ENCODE assay signal across 17 cellular contexts in genomic region chr2:239375278-239376061, GRCh38. TPM values are rescaled to one million over a fixed set of nuclear protein-coding genes. Genes with fewer than 3 reads are reported as not detected.
DNase-seq lines count a peak whose midpoint lies in the region; ATAC-seq and TF ChIP-seq lines count a peak whose summit lies in the region.
"Had no signal": no experiment of that assay in that cellular context is flagged by ENCODE, and none has a peak within 500 bp of the region (broad histone marks: within the 10 kb centered on the region; RNA-seq: fewer than 3 reads in every experiment).

No MANE protein-coding gene starts in this region.

- no peak overlapping the region for H3K4me3 Mint-ChIP-seq in Calu3 (ENCODE audit: low read depth, unreplicated experiment)
- no peak overlapping the region for H3K4me3 Mint-ChIP-seq in H9
- no peak overlapping the region for H3K4me3 Mint-ChIP-seq in endodermal cell
- no peak overlapping the region for H3K4me3 Mint-ChIP-seq in natural killer cell
- H3K4me3 Mint-ChIP-seq: brain, naive B cell had no signal

- CTCF ChIA-PET in Calu3 (lab: Charles Lee): no interaction called here

- H2AK5ac ChIP-seq in H9 (ENCODE audit: insufficient read length, low read length): no peak overlapping the region

- no peak overlapping the region for H2BK20ac ChIP-seq in H9 (ENCODE audit: low read depth, low read length, poor library complexity, severe bottlenecking)

- no TSS peak for BruUV-seq in Calu3 (replicated peaks; lab: Mats Ljungman, UMichigan)

- no peak overlapping the region for H3T11ph ChIP-seq in H9 (ENCODE audit: low read length)

- no peak for DNase-seq in Calu3
- no peak for DNase-seq in H9
- peak; percentile 66 for DNase-seq in endodermal cell
- DNase-seq in natural killer cell: peak; percentile 13
- DNase-seq in cortex of kidney (lab: John Stamatoyannopoulos, UW): no peak
- DNase-seq in erythroblast (lab: John Stamatoyannopoulos, UW): no peak
- DNase-seq: activated CD4-positive, alpha-beta T cell treated with anti-CD3 and anti-CD28 coated beads, Interleukin-2, amount 50 U/mL, for 48 hours; activated gamma-delta T cell treated with Interleukin-2 at 50 U/mL for 16 hours; effector CD4-positive, alpha-beta T cell; gastrocnemius medialis; naive B cell; NCI-H1436 treated with DMSO at 0.1 percent for 48 hours; NCI-H524 treated with DMSO at 0.1 percent for 48 hours; SHP77 treated with DMSO at 0.1 percent for 48 hours; stomach had no signal

- H3K79me1 ChIP-seq in H9 (ENCODE audit: insufficient read depth, low read depth, low read length, poor library complexity, severe bottlenecking): no peaks in the 10 kb centered on the region

- peaks cover 5% of the 10 kb centered on the region for H3K36me3 ChIP-seq in endodermal cell (ENCODE audit: control insufficient read depth, insufficient read depth, low read length)
- H3K36me3 ChIP-seq: gastrocnemius medialis had no signal

- intact Hi-C loops in Calu3 (cut with micrococcal nuclease; ENCODE audit: unreplicated experiment): no loop called here
- intact Hi-C loops in natural killer cell (cut with micrococcal nuclease): no loop called here

- H3K4me1 ChIP-seq in H9 (ENCODE audit: insufficient read depth, low read length) (no peaks in the 10 kb centered on the region), endodermal cell (ENCODE audit: control insufficient read depth, insufficient read depth, low read length) (no peaks in the 10 kb centered on the region)
- H3K4me1 ChIP-seq: gastrocnemius medialis had no signal

- H3K27me3 ChIP-seq in H9 (ENCODE audit: insufficient read depth, low read length) (no peaks in the 10 kb centered on the region), endodermal cell (ENCODE audit: control insufficient read depth, insufficient read depth, low read length, poor library complexity, severe bottlenecking) (no peaks in the 10 kb centered on the region)
- H3K27me3 ChIP-seq: gastrocnemius medialis, stomach had no signal

- TF ChIP-seq CTCF in Calu3 (IDR thresholded peaks at IDR 0.05; ENCODE audit: unreplicated experiment) (peak; percentile 17), H9 (conservative IDR thresholded peaks at IDR 0.05) (peak; percentile 46; the same call in 2 of the 3 replicates), endodermal cell (conservative IDR thresholded peaks at IDR 0.05) (peak; percentile 44), natural killer cell (IDR thresholded peaks at IDR 0.05) (no peak)

- no peak overlapping the region for H2AFZ ChIP-seq in H9 (ENCODE audit: low read length)

- H3K79me2 ChIP-seq in H9 (ENCODE audit: insufficient read depth, low read length): peaks cover 5% of the 10 kb centered on the region; the same call in 1 of the 2 replicates

- no peak overlapping the region for H3K4ac ChIP-seq in H9 (ENCODE audit: low read depth, low read length)

- no peak overlapping the region for H3K4me3 ChIP-seq in endodermal cell (ENCODE audit: low read length)
- H3K4me3 ChIP-seq: gastrocnemius medialis, stomach had no signal

- H3K27me3 Mint-ChIP-seq in Calu3 (ENCODE audit: unreplicated experiment) (no peaks in the 10 kb centered on the region), H9 (ENCODE audit: low read depth) (no peaks in the 10 kb centered on the region), endodermal cell (ENCODE audit: insufficient read depth) (no peaks in the 10 kb centered on the region), natural killer cell (ENCODE audit: low read depth in 2 of 2) (no peaks in the 10 kb centered on the region)
- H3K27me3 Mint-ChIP-seq: brain, naive B cell had no signal

- no peak overlapping the region for H4K5ac ChIP-seq in H9 (ENCODE audit: insufficient read length, low read depth, low read length)

- no peak overlapping the region for H4K8ac ChIP-seq in H9 (replicated peaks; ENCODE audit: insufficient read length, low read depth, low read length)

- no peak overlapping the region for H2BK120ac ChIP-seq in H9 (ENCODE audit: low read depth, low read length, poor library complexity, severe bottlenecking)

- no peak overlapping the region for H3K23ac ChIP-seq in H9 (ENCODE audit: insufficient read length, low read depth, low read length)

- no peaks in the 10 kb centered on the region for H3K4me1 Mint-ChIP-seq in Calu3 (ENCODE audit: low read depth, unreplicated experiment)
- H3K4me1 Mint-ChIP-seq in H9: peaks cover 8 to 12% of the 10 kb centered on the region in 2 experiments
- no peaks in the 10 kb centered on the region for H3K4me1 Mint-ChIP-seq in endodermal cell
- peaks cover 11 to 17% of the 10 kb centered on the region in 2 donors for H3K4me1 Mint-ChIP-seq in natural killer cell

- H3K9me3 Mint-ChIP-seq in Calu3 (ENCODE audit: low read depth, unreplicated experiment) (no peaks in the 10 kb centered on the region), H9 (no peaks in the 10 kb centered on the region), endodermal cell (no peaks in the 10 kb centered on the region), natural killer cell (no peaks in the 10 kb centered on the region)
- H3K9me3 Mint-ChIP-seq: brain, naive B cell had no signal

- H3K23me2 ChIP-seq in H9 (ENCODE audit: insufficient read length, low read depth, low read length, poor library complexity, severe bottlenecking): no peaks in the 10 kb centered on the region

- H4K20me1 ChIP-seq in H9 (ENCODE audit: control insufficient read depth, insufficient read depth, insufficient read length): no peaks in the 10 kb centered on the region

- H2BK15ac ChIP-seq in H9 (ENCODE audit: low read depth, low read length): no peak overlapping the region

- H3K9me3 ChIP-seq in H9 (ENCODE audit: control insufficient read depth, low read depth, low read length): no peaks in the 10 kb centered on the region
- H3K9me3 ChIP-seq in endodermal cell (ENCODE audit: control insufficient read depth, low read length): no peaks in the 10 kb centered on the region
- H3K9me3 ChIP-seq: gastrocnemius medialis, stomach had no signal

- no peak overlapping the region for H2BK12ac ChIP-seq in H9 (ENCODE audit: insufficient read length, low read depth, low read length)

- H3K14ac ChIP-seq in H9 (ENCODE audit: insufficient read depth, low read length): no peak overlapping the region

- ATAC-seq in natural killer cell (no peak), HG03469 (IDR thresholded peaks at IDR 0.05; ENCODE audit: unreplicated experiment) (no peak)

- no peak overlapping the region for H3K56ac ChIP-seq in H9 (ENCODE audit: insufficient read length, low read depth, low read length)

- no peak overlapping the region for H3K27ac Mint-ChIP-seq in Calu3 (ENCODE audit: unreplicated experiment)
- no peak overlapping the region for H3K27ac Mint-ChIP-seq in H9
- no peak overlapping the region for H3K27ac Mint-ChIP-seq in endodermal cell
- no peak overlapping the region for H3K27ac Mint-ChIP-seq in natural killer cell

- H3K9ac ChIP-seq in H9 (ENCODE audit: extremely low read depth, insufficient read length, low read length) (no peak overlapping the region), endodermal cell (ENCODE audit: extremely low read depth, low read length, poor library complexity, severe bottlenecking) (no peak overlapping the region)

- no CpG with 5 or more reads among the region's 31 CpGs for WGBS in H9 (ENCODE audit: extremely low coverage, insufficient read length, low lambda C conversion rate)
- WGBS in endodermal cell (ENCODE audit: insufficient coverage in 1 of 2, insufficient read length in 1 of 2), 2 experiments: 91 to 96% methylated on average over 16 to 31 of the region's 31 CpGs

- no peak overlapping the region for H3K4me2 ChIP-seq in H9 (ENCODE audit: insufficient read depth, insufficient read length, low read length)

- no peaks in the 10 kb centered on the region for H3K36me3 Mint-ChIP-seq in Calu3 (ENCODE audit: insufficient read depth, unreplicated experiment)
- peaks cover 6 to 7% (median 7%) of the 10 kb centered on the region in 3 experiments; a peak in 5 of 7 replicates for H3K36me3 Mint-ChIP-seq in H9 (ENCODE audit: insufficient read depth in 1 of 3, low read depth in 3 of 3)
- H3K36me3 Mint-ChIP-seq in endodermal cell (ENCODE audit: low read depth): peaks cover 4% of the 10 kb centered on the region
- H3K36me3 Mint-ChIP-seq in natural killer cell: no peaks in the 10 kb centered on the region
- H3K36me3 Mint-ChIP-seq: naive B cell had no signal

- H2BK5ac ChIP-seq in H9 (ENCODE audit: insufficient read length, low read length): no peak overlapping the region

- no peak for TF ChIP-seq POLR2A in erythroblast (IDR thresholded peaks at IDR 0.05; ENCODE audit: low read length)

- no peak overlapping the region for H3K18ac ChIP-seq in H9 (ENCODE audit: insufficient read length, low read depth, low read length)

- H3K27ac ChIP-seq in H9 (ENCODE audit: insufficient read length, low read depth, low read length) (no peak overlapping the region), endodermal cell (ENCODE audit: low read depth, low read length) (no peak overlapping the region)
- H3K27ac ChIP-seq: gastrocnemius medialis had no signal

- no peak overlapping the region for H4K91ac ChIP-seq in H9 (ENCODE audit: insufficient read length, low read depth, low read length)

RNA-seq across cellular contexts. Expression of gene HDAC4, which starts 25.4 kb away (rescaled TPM):
- total RNA-seq in Calu3 (2022) (30.5 and 39.6 TPM in 2 replicates), H9 (2021) (27.5 and 32.0 TPM in 2 replicates), endodermal cell (10 to 100 TPM; 45.7 to 51.2 TPM), natural killer cell (100 to 1,000 TPM in 2 of 3 donors, 10 to 100 TPM in 1; 74.9 to 105 (median 100) TPM)
- polyA plus RNA-seq in endodermal cell (2013, experiment 1 of 2): 11.1 TPM
- 13.9 TPM for polyA plus RNA-seq in endodermal cell (2013, experiment 2 of 2)

Comparison
In these comparisons a context has a peak if more than half of its experiments do, and no peak if none do; other contexts are left out.
1. DNase-seq: peak in endodermal cell (single experiment) and natural killer cell (single experiment); none in Calu3 (single experiment), H9 (single experiment), cortex of kidney (single experiment) and erythroblast (0 of 2).